In the genomic region with DNA sequence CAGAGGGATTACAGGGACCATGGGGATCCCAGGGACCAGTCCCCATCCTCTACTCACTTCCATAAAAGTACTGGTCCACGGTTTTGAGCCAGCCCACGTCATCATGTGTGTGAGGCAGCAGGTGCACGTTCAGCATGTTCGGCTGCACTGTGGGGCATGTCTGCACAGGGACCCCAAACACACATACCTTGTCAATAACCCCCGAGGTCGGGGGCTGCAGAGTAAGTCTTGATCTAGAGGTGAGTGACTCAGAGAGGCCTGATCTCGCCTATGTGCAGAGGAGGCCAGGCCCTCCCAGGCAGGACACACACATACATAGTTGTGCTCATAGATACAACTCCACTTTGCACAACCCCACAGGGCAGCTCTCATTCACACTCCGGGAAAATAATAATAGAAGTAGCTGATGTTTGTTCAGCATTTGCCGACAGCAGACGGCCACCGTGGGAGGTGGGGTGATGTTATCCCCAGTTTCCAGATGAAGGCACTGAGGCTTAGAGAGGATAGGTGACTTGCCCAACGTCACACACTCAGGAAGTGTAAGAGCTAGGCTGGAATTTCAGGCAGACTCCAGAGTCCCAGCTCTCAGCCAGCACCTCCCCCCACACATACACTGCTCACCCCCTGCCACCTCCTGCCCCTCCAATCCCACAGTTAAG, we compare ENCODE assay signal across 9 cellular contexts. TPM values are rescaled to one million over a fixed set of nuclear protein-coding genes. Genes with fewer than 3 reads are reported as not detected.
DNase-seq lines count a peak whose midpoint lies in the region; ATAC-seq and TF ChIP-seq lines count a peak whose summit lies in the region.
"Had no signal": no experiment of that assay in that cellular context is flagged by ENCODE, and none has a peak within 500 bp of the region (broad histone marks: within the 10 kb centered on the region; RNA-seq: fewer than 3 reads in every experiment).

No MANE protein-coding gene starts in this region.

- TF ChIP-seq CTCF in cardiac muscle cell (IDR thresholded peaks at IDR 0.05; ENCODE audit: low read depth, low read length) (no peak), kidney epithelial cell (IDR thresholded peaks at IDR 0.05; ENCODE audit: insufficient read depth, low read length, poor library complexity, severe bottlenecking) (no peak)

- no peaks in the 10 kb centered on the region for H3K27me3 ChIP-seq in cardiac muscle cell
- H3K27me3 ChIP-seq in kidney epithelial cell (ENCODE audit: control insufficient read depth, insufficient read depth, low read length) = no peaks in the 10 kb centered on the region
- H3K27me3 ChIP-seq in thymus (ENCODE audit: control insufficient read depth, insufficient read depth) = no peaks in the 10 kb centered on the region

- ATAC-seq in Right ventricle myocardium superior (ENCODE audit: poor library complexity) = no peak
- ATAC-seq in activated naive CD4-positive, alpha-beta T cell treated with anti-CD3 and anti-CD28 coated beads, Interleukin-2, amount 50 U/mL, for 72 hours = peak; percentile 14 to 28
- no peak for ATAC-seq in HG02571 (IDR thresholded peaks at IDR 0.05; ENCODE audit: unreplicated experiment)
- no peak for ATAC-seq in GM21423 (IDR thresholded peaks at IDR 0.05; ENCODE audit: unreplicated experiment)

- H3K27ac ChIP-seq in cardiac muscle cell = peak overlapping the region; percentile 70
- no peak overlapping the region for H3K27ac ChIP-seq in thymus (ENCODE audit: low read depth)
- H3K27ac ChIP-seq: epithelial cell of prostate had no signal

- H3K4me1 ChIP-seq in cardiac muscle cell (ENCODE audit: low read depth) (peaks cover 19% of the 10 kb centered on the region), thymus (ENCODE audit: control insufficient read depth, insufficient read depth, low read length) (peaks cover 22% of the 10 kb centered on the region)

- H3K4me3 ChIP-seq in cardiac muscle cell (peak overlapping the region; percentile 71), kidney epithelial cell (ENCODE audit: low read depth, low read length) (peak overlapping the region; percentile 82), thymus (ENCODE audit: low read length) (peak overlapping the region; percentile 94)

- no peaks in the 10 kb centered on the region for H3K9me3 Mint-ChIP-seq in activated naive CD4-positive, alpha-beta T cell treated with anti-CD3 and anti-CD28 coated beads, Interleukin-2, amount 50 U/mL, for 72 hours

- H3K9me3 ChIP-seq in cardiac muscle cell (ENCODE audit: low read depth) = no peaks in the 10 kb centered on the region
- no peaks in the 10 kb centered on the region for H3K9me3 ChIP-seq in thymus (ENCODE audit: control insufficient read depth)

- intact Hi-C loops in Right ventricle myocardium superior (cut with DNase I) = no loop called here

- no peak for DNase-seq in cardiac muscle cell (ENCODE audit: low read depth in 1 of 2, low spot score in 1 of 2)
- no peak for DNase-seq in Right ventricle myocardium superior
- DNase-seq in activated naive CD4-positive, alpha-beta T cell treated with anti-CD3 and anti-CD28 coated beads, Interleukin-2, amount 50 U/mL, for 72 hours (ENCODE audit: low spot score in 2 of 2) = no peak
- no peak for DNase-seq in kidney epithelial cell (ENCODE audit: low read depth)
- no peak for DNase-seq in NK-92 treated with Interleukin-12 subunit alpha and Interleukin-12 subunit beta, amount 100 ng/mL, for 24 hours (lab: John Stamatoyannopoulos, UW)

- H3K36me3 Mint-ChIP-seq in activated naive CD4-positive, alpha-beta T cell treated with anti-CD3 and anti-CD28 coated beads, Interleukin-2, amount 50 U/mL, for 72 hours = peaks cover 34 to 36% of the 10 kb centered on the region in 2 donors

- WGBS in thymus = 34% methylated on average over 12 of the region's 12 CpGs

- H3K36me3 ChIP-seq in cardiac muscle cell = peaks cover 11% of the 10 kb centered on the region
- peaks cover 4% of the 10 kb centered on the region for H3K36me3 ChIP-seq in kidney epithelial cell (ENCODE audit: control insufficient read depth, insufficient read depth, low read length)
- peaks cover 44% of the 10 kb centered on the region for H3K36me3 ChIP-seq in thymus (ENCODE audit: control insufficient read depth, insufficient read depth)

- H3K27ac Mint-ChIP-seq in activated naive CD4-positive, alpha-beta T cell treated with anti-CD3 and anti-CD28 coated beads, Interleukin-2, amount 50 U/mL, for 72 hours = peak overlapping the region; percentile 92 to 96

RNA-seq across cellular contexts. Expression of a gene that starts 0.8 kb away (rescaled TPM):
- total RNA-seq in cardiac muscle cell (45.7 and 47.5 TPM in 2 replicates), Right ventricle myocardium superior (33.2 TPM), kidney epithelial cell (92.8 and 141 TPM in 2 replicates)
- polyA plus RNA-seq in cardiac muscle cell (22.1 and 25.3 TPM in 2 replicates), thymus (49.1 TPM)
- total RNA-seq in activated naive CD4-positive, alpha-beta T cell treated with anti-CD3 and anti-CD28 coated beads, Interleukin-2, amount 50 U/mL, for 72 hours = 100 to 1,000 TPM; 136 to 174 TPM

RNA-seq across cellular contexts. Expression of a gene that starts 0.8 kb away (rescaled TPM):
- total RNA-seq in cardiac muscle cell (28.4 and 39.0 TPM in 2 replicates), Right ventricle myocardium superior (6.5 TPM), kidney epithelial cell (15.7 and 16.6 TPM in 2 replicates)
- polyA plus RNA-seq in cardiac muscle cell (29.4 and 40.2 TPM in 2 replicates), thymus (19.6 TPM)
- total RNA-seq in activated naive CD4-positive, alpha-beta T cell treated with anti-CD3 and anti-CD28 coated beads, Interleukin-2, amount 50 U/mL, for 72 hours = 10 to 100 TPM; 14.9 to 21.8 TPM

RNA-seq across cellular contexts. Expression of a gene that starts 15.9 kb away (rescaled TPM):
- total RNA-seq in cardiac muscle cell (64.8 and 113 TPM in 2 replicates), Right ventricle myocardium superior (42.9 TPM), kidney epithelial cell (109 and 127 TPM in 2 replicates)
- polyA plus RNA-seq in cardiac muscle cell (80.0 and 99.5 TPM in 2 replicates), thymus (74.3 TPM)
- 100 to 1,000 TPM; 148 to 193 TPM for total RNA-seq in activated naive CD4-positive, alpha-beta T cell treated with anti-CD3 and anti-CD28 coated beads, Interleukin-2, amount 50 U/mL, for 72 hours

RNA-seq across cellular contexts. Expression of a gene that starts 22.0 kb away (rescaled TPM):
- total RNA-seq in cardiac muscle cell = 1.1 TPM in 1 of 2 replicates, not detected in the other
- polyA plus RNA-seq in cardiac muscle cell = 1.1 TPM in 1 of 2 replicates, not detected in the other
- total RNA-seq in Right ventricle myocardium superior = not detected
- not detected for total RNA-seq in activated naive CD4-positive, alpha-beta T cell treated with anti-CD3 and anti-CD28 coated beads, Interleukin-2, amount 50 U/mL, for 72 hours
- not detected in 2 replicates for total RNA-seq in kidney epithelial cell
- 0.14 TPM for polyA plus RNA-seq in thymus

RNA-seq across cellular contexts. Expression of a gene that starts 30.7 kb away (rescaled TPM):
- total RNA-seq in cardiac muscle cell = 17.2 and 32.7 TPM in 2 replicates
- polyA plus RNA-seq in cardiac muscle cell = 25.6 and 29.6 TPM in 2 replicates
- total RNA-seq in Right ventricle myocardium superior = 2.0 TPM
- 1 to 10 TPM; 7.1 to 9.5 TPM for total RNA-seq in activated naive CD4-positive, alpha-beta T cell treated with anti-CD3 and anti-CD28 coated beads, Interleukin-2, amount 50 U/mL, for 72 hours
- 19.0 and 20.7 TPM in 2 replicates for total RNA-seq in kidney epithelial cell
- polyA plus RNA-seq in thymus = 6.5 TPM

Comparison
In these comparisons a context has a peak if more than half of its experiments do, and no peak if none do; other contexts are left out.
1. ATAC-seq: peak in activated naive CD4-positive, alpha-beta T cell treated with anti-CD3 and anti-CD28 coated beads, Interleukin-2, amount 50 U/mL, for 72 hours (2 of 2); none in Right ventricle myocardium superior (single experiment), HG02571 (single experiment) and GM21423 (single experiment).
2. Peak in every context shown above with its lines, with median percentiles within 50 percentile points of each other: H3K4me3 ChIP-seq.